Comparison of ENCODE assay signal across 26 cellular contexts in genomic region chr6:13402711-13403110, GRCh38.
"Had no signal": no experiment of that assay in that cellular context is flagged by ENCODE, and none has a peak within 500 bp of the region (broad histone marks: within the 10 kb centered on the region; RNA-seq: fewer than 3 reads in every experiment).

No MANE protein-coding gene starts in this region.

- H3K4me3 Mint-ChIP-seq: activated CD4-positive, alpha-beta T cell treated with anti-CD3 and anti-CD28 coated beads for 36 hours; activated CD8-positive, alpha-beta T cell treated with anti-CD3 and anti-CD28 coated beads for 36 hours; activated naive CD4-positive, alpha-beta T cell treated with anti-CD3 and anti-CD28 coated beads, Interleukin-2, amount 50 U/mL, for 24 hours; brain; central memory CD8-positive, alpha-beta T cell had no signal

- H3K9me3 Mint-ChIP-seq: activated CD8-positive, alpha-beta T cell treated with anti-CD3 and anti-CD28 coated beads for 36 hours; activated naive CD4-positive, alpha-beta T cell treated with anti-CD3 and anti-CD28 coated beads, Interleukin-2, amount 50 U/mL, for 24 hours; brain; central memory CD8-positive, alpha-beta T cell had no signal

- DNase-seq: activated CD4-positive, alpha-beta T cell treated with anti-CD3 and anti-CD28 coated beads for 36 hours; activated CD8-positive, alpha-beta memory T cell treated with anti-CD3 and anti-CD28 coated beads, Interleukin-2, amount 50 U/mL, for 4 hours; activated CD8-positive, alpha-beta T cell treated with anti-CD3 and anti-CD28 coated beads for 36 hours; activated effector memory CD4-positive, alpha-beta T cell treated with Interleukin-2 at 50 U/mL for 16 hours; activated naive CD4-positive, alpha-beta T cell; aorta; Kasumi-1; NCI-H1092 treated with DMSO at 0.1 percent for 48 hours; NCI-H1417 treated with DMSO at 0.1 percent for 48 hours; NCI-H1694; NCI-H2029; NCI-H2107; NCI-H446; NCI-H524; NCI-H82; Right ventricle myocardium superior; RPMI8226; SJCRH30; SK-N-SH; T-helper 1 cell; WERI-Rb-1 had no signal

- H3K36me3 Mint-ChIP-seq: activated naive CD4-positive, alpha-beta T cell treated with anti-CD3 and anti-CD28 coated beads, Interleukin-2, amount 50 U/mL, for 24 hours; brain had no signal

- H3K4me1 Mint-ChIP-seq: activated naive CD4-positive, alpha-beta T cell treated with anti-CD3 and anti-CD28 coated beads, Interleukin-2, amount 50 U/mL, for 24 hours had no signal

- H3K27me3 Mint-ChIP-seq: activated CD4-positive, alpha-beta T cell treated with anti-CD3 and anti-CD28 coated beads for 36 hours; activated CD8-positive, alpha-beta T cell treated with anti-CD3 and anti-CD28 coated beads for 36 hours; activated naive CD4-positive, alpha-beta T cell treated with anti-CD3 and anti-CD28 coated beads, Interleukin-2, amount 50 U/mL, for 24 hours; brain; central memory CD8-positive, alpha-beta T cell had no signal

- ATAC-seq: activated CD4-positive, alpha-beta T cell treated with anti-CD3 and anti-CD28 coated beads for 36 hours; activated CD8-positive, alpha-beta T cell treated with anti-CD3 and anti-CD28 coated beads for 36 hours; K562; Panc1 had no signal
